In the genomic region with DNA sequence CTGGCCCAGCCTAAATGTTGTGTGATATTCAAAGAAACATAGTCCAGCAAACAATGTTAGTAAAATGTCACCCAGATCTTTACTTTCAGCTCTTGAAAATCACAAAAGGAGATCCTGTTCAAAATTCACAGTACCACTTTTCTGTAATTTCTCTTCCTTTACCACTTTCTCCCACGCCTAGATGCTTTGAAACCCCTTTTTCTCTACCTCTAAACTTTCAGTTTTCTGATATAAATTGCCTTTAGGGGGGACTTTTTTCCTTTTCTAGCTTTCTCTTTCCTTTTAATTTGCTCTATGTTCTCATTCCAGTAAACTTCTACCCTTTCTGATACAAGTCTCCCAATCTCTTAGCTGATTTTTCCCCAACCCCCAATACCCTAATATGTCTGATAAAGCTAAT, we compare ENCODE assay signal across 34 cellular contexts.
"Had no signal": no experiment of that assay in that cellular context is flagged by ENCODE, and none has a peak within 500 bp of the region (broad histone marks: within the 10 kb centered on the region; RNA-seq: fewer than 3 reads in every experiment).

No MANE protein-coding gene starts in this region.

- H3K27ac ChIP-seq: Peyer's patch, VCaP had no signal

- H3K9me3 ChIP-seq: Peyer's patch had no signal

- DNase-seq: activated CD4-positive, alpha-beta memory T cell treated with anti-CD3 and anti-CD28 coated beads, Interleukin-2, amount 10 ng/mL, durations not matched to agents 7 days and 5 days; activated CD4-positive, alpha-beta T cell treated with anti-CD3 and anti-CD28 coated beads for 1 hour; activated CD4-positive, alpha-beta T cell treated with anti-CD3 and anti-CD28 coated beads for 48 hours; activated CD4-positive, CD25-positive, alpha-beta regulatory T cell; activated CD8-positive, alpha-beta memory T cell treated with anti-CD3 and anti-CD28 coated beads for 24 hours; activated CD8-positive, alpha-beta memory T cell treated with anti-CD3 and anti-CD28 coated beads, Interleukin-2, amount 10 ng/mL, durations not matched to agents 7 days and 5 days; activated CD8-positive, alpha-beta memory T cell treated with anti-CD3 and anti-CD28 coated beads, Interleukin-2, amount 50 U/mL, for 48 hours; activated effector memory CD4-positive, alpha-beta T cell treated with Interleukin-2 at 50 U/mL for 16 hours; activated naive CD4-positive, alpha-beta T cell treated with anti-CD3 and anti-CD28 coated beads, Interleukin-2, amount 10 ng/mL, durations not matched to agents 7 days and 5 days; activated naive CD8-positive, alpha-beta T cell treated with anti-CD3 and anti-CD28 coated beads, Interleukin-2, amount 50 U/mL, for 24 hours; activated T-cell treated with anti-CD3 and anti-CD28 coated beads, Interleukin-2, amount 50 U/mL, for 48 hours; anterior cingulate cortex; caudate nucleus; cerebellar nuclear complex; MM.1S; MV-4-11; NCI-H1092; NCI-H146; NCI-H187; NCI-H2029 treated with DMSO at 0.1 percent for 48 hours; NCI-H2107; NCI-H2171; NCI-H510A; NCI-H526; NCI-H748 treated with DMSO at 0.1 percent for 48 hours; NK-92 treated with Interleukin-12 subunit alpha and Interleukin-12 subunit beta, amount 100 ng/mL, for 24 hours; PC-3; Peyer's patch; RPMI8226; SIG-M5; T-cell; T-helper 17 cell had no signal

- H3K27me3 ChIP-seq: Peyer's patch had no signal

- H3K36me3 ChIP-seq: Peyer's patch had no signal

- ATAC-seq: activated CD8-positive, alpha-beta memory T cell treated with anti-CD3 and anti-CD28 coated beads, Interleukin-2, amount 10 ng/mL, durations not matched to agents 7 days and 5 days; activated naive CD8-positive, alpha-beta T cell treated with anti-CD3 and anti-CD28 coated beads, Interleukin-2, amount 50 U/mL, for 24 hours; PC-3; SK-N-SH treated with all-trans-retinoic acid at 6 μM for 48 hours; T-cell; T-helper 17 cell had no signal

- H3K4me3 ChIP-seq: Peyer's patch had no signal

- H3K4me1 ChIP-seq: Peyer's patch had no signal
